ENCODE assay signal across 8 cellular contexts in genomic region chr2:61177727-61178549, GRCh38.
DNase-seq lines count a peak whose midpoint lies in the region; ATAC-seq lines count a peak whose summit lies in the region.

No MANE protein-coding gene starts in this region.

- peak; percentile 53 for DNase-seq in activated CD4-positive, alpha-beta T cell treated with anti-CD3 and anti-CD28 coated beads for 48 hours
- DNase-seq in effector CD4-positive, alpha-beta T cell, result peak; percentile 30
- peak; percentile 62 for DNase-seq in midbrain (lab: John Stamatoyannopoulos, UW)
- DNase-seq in stimulated activated naive CD8-positive, alpha-beta T cell treated with anti-CD3 and anti-CD28 coated beads, Interleukin-15, Interleukin-2, amounts not matched to agents 100 U/mL and 50 U/mL, for 24 hours, result peak; percentile 57
- no peak for DNase-seq in iPS-NIHi11 (ENCODE audit: low spot score)

- H3K4me2 ChIP-seq in BLaER1 treated with 17β-estradiol and CSF1 and Interleukin-3, amounts not matched to agents 10 nM and 100 nM, result peak overlapping the region; percentile 94 to 99 (median 97)

- H3K36me3 ChIP-seq in BLaER1 treated with 17β-estradiol and CSF1 and Interleukin-3, amounts not matched to agents 10 nM and 100 nM, result peaks cover 10 to 33% (median 22%) of the 10 kb centered on the region in 11 experiments
- H3K36me3 ChIP-seq in HUES48 (ENCODE audit: control insufficient read depth, insufficient read depth, low read length), result peaks cover 36% of the 10 kb centered on the region

- H3K4me3 ChIP-seq in BLaER1 treated with 17β-estradiol and CSF1 and Interleukin-3, amounts not matched to agents 10 nM and 100 nM, result peak overlapping the region; percentile 63 to 77 (median 72)
- peak overlapping the region; percentile 76 for H3K4me3 ChIP-seq in HUES48 (ENCODE audit: low read depth, low read length)

- H4K20me1 ChIP-seq in BLaER1 treated with 17β-estradiol and CSF1 and Interleukin-3, amounts not matched to agents 10 nM and 100 nM, result peaks cover 3 to 40% (median 26%) of the 10 kb centered on the region in 11 experiments; a peak in 15 of 22 replicates

- no peaks in the 10 kb centered on the region for H3K9me3 ChIP-seq in BLaER1 treated with 17β-estradiol and CSF1 and Interleukin-3, amounts not matched to agents 10 nM and 100 nM (replicated peaks in 1 of 11)
- no peaks in the 10 kb centered on the region for H3K9me3 ChIP-seq in HUES48 (ENCODE audit: control insufficient read depth, insufficient read depth, low read length)

- peaks cover 55 to 60% (median 58%) of the 10 kb centered on the region in 10 experiments for H3K4me1 ChIP-seq in BLaER1 treated with 17β-estradiol and CSF1 and Interleukin-3, amounts not matched to agents 10 nM and 100 nM
- H3K4me1 ChIP-seq in HUES48 (ENCODE audit: control insufficient read depth, insufficient read depth, low read length), result peaks cover 13% of the 10 kb centered on the region

- peak overlapping the region; percentile 97 to 98 (median 97) for H3K27ac ChIP-seq in BLaER1 treated with 17β-estradiol and CSF1 and Interleukin-3, amounts not matched to agents 10 nM and 100 nM
- H3K27ac ChIP-seq in HUES48 (ENCODE audit: low read depth, low read length), result peak overlapping the region; percentile 88

- peak overlapping the region; percentile 94 to 98 (median 98) for H3K9ac ChIP-seq in BLaER1 treated with 17β-estradiol and CSF1 and Interleukin-3, amounts not matched to agents 10 nM and 100 nM
- peak overlapping the region; percentile 85 for H3K9ac ChIP-seq in HUES48 (ENCODE audit: low read depth, low read length)

- no peaks in the 10 kb centered on the region for H3K27me3 ChIP-seq in BLaER1 treated with 17β-estradiol and CSF1 and Interleukin-3, amounts not matched to agents 10 nM and 100 nM
- H3K27me3 ChIP-seq in HUES48 (ENCODE audit: control insufficient read depth, insufficient read depth, low read length), result peaks cover 16% of the 10 kb centered on the region

- peak; percentile 44 for ATAC-seq in GM19395 (IDR thresholded peaks at IDR 0.05; ENCODE audit: unreplicated experiment)
- peak; percentile 2 for ATAC-seq in stimulated activated naive CD8-positive, alpha-beta T cell treated with anti-CD3 and anti-CD28 coated beads, Interleukin-15, Interleukin-2, amounts not matched to agents 100 U/mL and 50 U/mL, for 24 hours
